Comparison of ENCODE assay signal across 19 cellular contexts in genomic region chr3:65265511-65265910, GRCh38.
DNase-seq lines count a peak whose midpoint lies in the region; TF ChIP-seq lines count a peak whose summit lies in the region.
"Had no signal": no experiment of that assay in that cellular context is flagged by ENCODE, and none has a peak within 500 bp of the region (broad histone marks: within the 10 kb centered on the region; RNA-seq: fewer than 3 reads in every experiment).

No MANE protein-coding gene starts in this region.

- no peak overlapping the region for H3K9ac ChIP-seq in endodermal cell (ENCODE audit: extremely low read depth, low read length, poor library complexity, severe bottlenecking)
- H3K9ac ChIP-seq in smooth muscle cell (ENCODE audit: low read depth), result no peak overlapping the region

- DNase-seq in RPMI7951 (ENCODE audit: low read depth) (peak; percentile 31), endodermal cell (no peak), neural crest cell (ENCODE audit: low read depth, low spot score) (no peak), smooth muscle cell (lab: John Stamatoyannopoulos, UW; ENCODE audit: unreplicated experiment) (no peak), NCI-H1694 (lab: John Stamatoyannopoulos, UW) (no peak), GM10248 (ENCODE audit: extremely low spot score) (no peak), ureter (ENCODE audit: low spot score) (no peak)
- DNase-seq: CD8-positive, alpha-beta memory T cell; GF-D8; H7; HFFc6; MG63; NCI-H1417 treated with DMSO at 0.1 percent for 48 hours; NCI-H187 treated with DMSO at 0.1 percent for 48 hours; NCI-H2107; NCI-H446 treated with DMSO at 0.1 percent for 48 hours; NCI-H526 treated with DMSO at 0.1 percent for 48 hours; Right ventricle myocardium superior had no signal

- H3K9me3 ChIP-seq in endodermal cell (ENCODE audit: control insufficient read depth, low read length) (peaks cover 6% of the 10 kb centered on the region), smooth muscle cell (replicated peaks; ENCODE audit: low read depth) (no peaks in the 10 kb centered on the region)
- H3K9me3 ChIP-seq: MG63 had no signal

- H3K27ac ChIP-seq in endodermal cell (ENCODE audit: low read depth, low read length) (peak overlapping the region; percentile 34), smooth muscle cell (ENCODE audit: low read depth) (peak overlapping the region; percentile 18)
- H3K27ac ChIP-seq: C4-2B had no signal

- POLR2A ChIA-PET in GM10248 (lab: Yijun Ruan, JAX), result no interaction called here

- no peak overlapping the region for H3K4me3 Mint-ChIP-seq in endodermal cell
- H3K4me3 Mint-ChIP-seq in neural crest cell, result no peak overlapping the region
- H3K4me3 Mint-ChIP-seq: CD8-positive, alpha-beta memory T cell; HFFc6 had no signal

- WGBS in endodermal cell (ENCODE audit: insufficient coverage in 1 of 2, insufficient read length in 1 of 2), 2 experiments, result 80 to 94% methylated on average over 1 to 3 of the region's 4 CpGs
- WGBS in smooth muscle cell (ENCODE audit: low lambda C conversion rate), result 86% methylated on average over 4 of the region's 4 CpGs

- H3K4me1 Mint-ChIP-seq in endodermal cell (no peaks in the 10 kb centered on the region), neural crest cell (peaks cover 16% of the 10 kb centered on the region)
- H3K4me1 Mint-ChIP-seq: CD8-positive, alpha-beta memory T cell had no signal

- H3K36me3 Mint-ChIP-seq in endodermal cell (ENCODE audit: low read depth) (no peaks in the 10 kb centered on the region), neural crest cell (ENCODE audit: low read depth) (no peaks in the 10 kb centered on the region)
- H3K36me3 Mint-ChIP-seq: CD8-positive, alpha-beta memory T cell had no signal

- no peaks in the 10 kb centered on the region for H3F3A ChIP-seq in smooth muscle cell (ENCODE audit: low read depth)

- H3K27ac Mint-ChIP-seq in endodermal cell (no peak overlapping the region), neural crest cell (ENCODE audit: unreplicated experiment) (peak overlapping the region; percentile 83)
- H3K27ac Mint-ChIP-seq: CD8-positive, alpha-beta memory T cell; HFFc6 had no signal

- H3K27me3 ChIP-seq in endodermal cell (ENCODE audit: control insufficient read depth, insufficient read depth, low read length, poor library complexity, severe bottlenecking) (no peaks in the 10 kb centered on the region), smooth muscle cell (ENCODE audit: low read depth) (no peaks in the 10 kb centered on the region)
- H3K27me3 ChIP-seq: MG63 had no signal

- no peaks in the 10 kb centered on the region for H4K20me1 ChIP-seq in smooth muscle cell (ENCODE audit: low read depth)

- H3K27me3 Mint-ChIP-seq in endodermal cell (ENCODE audit: insufficient read depth) (peaks cover 2% of the 10 kb centered on the region), neural crest cell (ENCODE audit: low read depth) (no peaks in the 10 kb centered on the region)

- H3K4me2 ChIP-seq in smooth muscle cell, result no peak overlapping the region

- H3K4me1 ChIP-seq in endodermal cell (ENCODE audit: control insufficient read depth, insufficient read depth, low read length) (no peaks in the 10 kb centered on the region), smooth muscle cell (ENCODE audit: low read depth) (no peaks in the 10 kb centered on the region)

- no peak overlapping the region for H3K4me3 ChIP-seq in endodermal cell (ENCODE audit: low read length)
- H3K4me3 ChIP-seq in smooth muscle cell, result no peak overlapping the region
- H3K4me3 ChIP-seq: MG63 had no signal

- no peak overlapping the region for H2AFZ ChIP-seq in smooth muscle cell (ENCODE audit: low read depth)

- no peak for TF ChIP-seq CTCF in endodermal cell (conservative IDR thresholded peaks at IDR 0.05)
- TF ChIP-seq CTCF in neural crest cell (conservative IDR thresholded peaks at IDR 0.05), result no peak
- no peak for TF ChIP-seq CTCF in smooth muscle cell (IDR thresholded peaks at IDR 0.05; ENCODE audit: borderline replicate concordance, insufficient read depth, poor library complexity, severe bottlenecking)
- TF ChIP-seq CTCF in GM10248 (IDR thresholded peaks at IDR 0.05; ENCODE audit: control extremely low read depth, extremely low read depth, low read depth, missing control alignments), result no peak

- H3K36me3 ChIP-seq in endodermal cell (ENCODE audit: control insufficient read depth, insufficient read depth, low read length) (no peaks in the 10 kb centered on the region), smooth muscle cell (ENCODE audit: low read depth) (no peaks in the 10 kb centered on the region)
- H3K36me3 ChIP-seq: MG63 had no signal

- H3K79me2 ChIP-seq in smooth muscle cell (ENCODE audit: low read depth), result no peaks in the 10 kb centered on the region

- H3K9me3 Mint-ChIP-seq in endodermal cell (peaks cover 17% of the 10 kb centered on the region), neural crest cell (peaks cover 9% of the 10 kb centered on the region)
- H3K9me3 Mint-ChIP-seq: HFFc6 had no signal

- CTCF ChIA-PET in GM10248 (lab: Yijun Ruan, JAX), result no interaction called here
